Comparison of ENCODE assay signal across 14 cellular contexts in the genomic region with DNA sequence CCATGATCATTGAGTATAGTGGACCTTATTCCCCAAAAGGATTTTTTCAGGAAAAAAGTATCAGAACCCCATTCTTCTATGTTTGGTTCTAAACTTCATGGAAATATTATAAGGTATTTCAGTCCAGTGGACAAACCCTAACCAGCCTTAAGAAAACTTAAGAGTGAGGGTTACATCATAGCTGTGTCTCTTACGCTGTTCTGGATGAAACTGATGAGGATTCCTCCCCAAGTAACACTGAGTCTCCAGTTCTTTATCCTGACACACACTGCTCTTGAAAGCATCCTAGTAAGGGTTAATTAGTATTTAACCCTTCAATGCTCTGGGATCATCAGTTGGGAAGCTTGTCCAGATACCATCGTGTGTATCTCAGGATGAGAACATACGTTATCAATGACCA. TPM values are rescaled to one million over a fixed set of nuclear protein-coding genes. Genes with fewer than 3 reads are reported as not detected.
DNase-seq lines count a peak whose midpoint lies in the region; ATAC-seq and TF ChIP-seq lines count a peak whose summit lies in the region.
"Had no signal": no experiment of that assay in that cellular context is flagged by ENCODE, and none has a peak within 500 bp of the region (broad histone marks: within the 10 kb centered on the region; RNA-seq: fewer than 3 reads in every experiment).

No MANE protein-coding gene starts in this region.

- ATAC-seq in foreskin keratinocyte (no peak), gastrocnemius medialis (no peak), HG03045 (IDR thresholded peaks at IDR 0.05; ENCODE audit: unreplicated experiment) (no peak), HG03159 (IDR thresholded peaks at IDR 0.05; ENCODE audit: unreplicated experiment) (no peak)
- ATAC-seq: activated CD4-positive, CD25-positive, alpha-beta regulatory T cell treated with anti-CD3 and anti-CD28 coated beads, Interleukin-2, amount 50 U/mL, for 24 hours had no signal

- no peaks in the 10 kb centered on the region for H3K9me3 Mint-ChIP-seq in Caco-2 (ENCODE audit: unreplicated experiment)

- in situ Hi-C loops in gastrocnemius medialis (cut with MboI; ENCODE audit: low sequenced_read_pairs in 4 of 4): loop anchor here in 1 of 4 donors (10.0 kb wide), 1 partner anchor 1289 kb away; no protein-coding TSS in a partner anchor

- peak overlapping the region; percentile 92 for H3K27ac Mint-ChIP-seq in Caco-2 (ENCODE audit: unreplicated experiment)

- CTCF ChIA-PET in Caco-2 (lab: Charles Lee): no interaction called here

- H3K36me3 ChIP-seq in Caco-2 (ENCODE audit: control insufficient read depth, insufficient read depth, low read length) (no peaks in the 10 kb centered on the region), gastrocnemius medialis (no peaks in the 10 kb centered on the region)
- H3K36me3 ChIP-seq: SJCRH30 had no signal

- TF ChIP-seq POLR2A in gastrocnemius medialis (IDR thresholded peaks at IDR 0.05): no peak

- intact Hi-C loops in Caco-2 (cut with micrococcal nuclease; ENCODE audit: unreplicated experiment): no loop called here
- intact Hi-C loops in gastrocnemius medialis (cut with DNase I; ENCODE audit: low total_unique reads): loop anchor here (10.0 kb wide), 1 partner anchor 1351 kb away; the partner anchor contains the start of gene VPS35L

- H3K9me3 ChIP-seq in Caco-2 (no peaks in the 10 kb centered on the region), gastrocnemius medialis (no peaks in the 10 kb centered on the region)
- H3K9me3 ChIP-seq: SJCRH30 had no signal

- H3K27ac ChIP-seq in foreskin keratinocyte (peak overlapping the region; percentile 38), gastrocnemius medialis (peak overlapping the region; percentile 65 to 97 (median 68))

- no peak for TF ChIP-seq CTCF in Caco-2 (IDR thresholded peaks at IDR 0.05; ENCODE audit: insufficient read depth in 1 of 2, low read depth in 1 of 2, low read length in 1 of 2, severe bottlenecking in 1 of 2, unreplicated experiment in 1 of 2)
- no peak for TF ChIP-seq CTCF in foreskin keratinocyte (conservative IDR thresholded peaks at IDR 0.05)
- TF ChIP-seq CTCF in gastrocnemius medialis (IDR thresholded peaks at IDR 0.05 in 4 of 5, conservative IDR thresholded peaks at IDR 0.05 in 1 of 5): no peak

- H3K4me1 ChIP-seq in Caco-2 (peaks cover 60% of the 10 kb centered on the region), foreskin keratinocyte (peaks cover 53% of the 10 kb centered on the region), gastrocnemius medialis (peaks cover 22 to 54% of the 10 kb centered on the region in 2 donors)

- peak overlapping the region; percentile 61 for H3K4me3 Mint-ChIP-seq in Caco-2 (ENCODE audit: unreplicated experiment)

- H3K4me1 Mint-ChIP-seq in Caco-2 (ENCODE audit: low read depth, unreplicated experiment): peaks cover 54% of the 10 kb centered on the region

- no peak for DNase-seq in Caco-2
- DNase-seq in amniotic epithelial cell (ENCODE audit: low read depth): peak; percentile 57
- DNase-seq in foreskin keratinocyte: no peak
- DNase-seq in gastrocnemius medialis: no peak
- DNase-seq in NCI-H2107 (lab: John Stamatoyannopoulos, UW): no peak
- DNase-seq in SKM-1 treated with dmso at 0.1 percent for 144 hours (lab: John Stamatoyannopoulos, UW; ENCODE audit: unreplicated experiment): no peak
- DNase-seq: activated T-cell treated with anti-CD3 and anti-CD28 coated beads, Interleukin-2, amount 50 U/mL, for 48 hours; mesendoderm; MM.1S; NCI-H510A treated with DMSO at 0.1 percent for 48 hours; SJCRH30 had no signal

- BruUV-seq in Caco-2 (replicated peaks; lab: Mats Ljungman, UMichigan): no TSS peak

- no peaks in the 10 kb centered on the region for H3K27me3 ChIP-seq in Caco-2 (replicated peaks; ENCODE audit: control insufficient read depth, insufficient read depth, low read length)
- H3K27me3 ChIP-seq in foreskin keratinocyte: no peaks in the 10 kb centered on the region
- no peaks in the 10 kb centered on the region for H3K27me3 ChIP-seq in gastrocnemius medialis
- H3K27me3 ChIP-seq: SJCRH30 had no signal

- POLR2A ChIA-PET in Caco-2 (lab: Charles Lee): no interaction called here

- no peak overlapping the region for H3K4me3 ChIP-seq in Caco-2 (ENCODE audit: low read depth, low read length)
- H3K4me3 ChIP-seq in gastrocnemius medialis: no peak overlapping the region
- H3K4me3 ChIP-seq: SJCRH30 had no signal

- no peaks in the 10 kb centered on the region for H3K27me3 Mint-ChIP-seq in Caco-2 (ENCODE audit: insufficient read depth, unreplicated experiment)

- H3K36me3 Mint-ChIP-seq in Caco-2 (ENCODE audit: insufficient read depth, unreplicated experiment): peaks cover 25% of the 10 kb centered on the region

RNA-seq across cellular contexts. Expression of gene LYRM1, which starts 5.0 kb away (rescaled TPM):
- 40.3 and 46.1 TPM in 2 replicates for total RNA-seq in Caco-2 (2022)
- total RNA-seq in foreskin keratinocyte: 24.9 and 25.3 TPM in 2 replicates
- 19.1 and 19.7 TPM in 2 replicates for polyA plus RNA-seq in foreskin keratinocyte
- 10 to 100 TPM; 36.4 to 74.7 (median 38.8) TPM for total RNA-seq in gastrocnemius medialis

RNA-seq across cellular contexts. Expression of gene DCUN1D3, which starts 5.4 kb away (rescaled TPM):
- total RNA-seq in Caco-2 (2022) (16.4 and 19.2 TPM in 2 replicates), foreskin keratinocyte (10.9 and 11.3 TPM in 2 replicates), gastrocnemius medialis (10 to 100 TPM in 1 of 4 donors, 1 to 10 TPM in 3; 7.6 to 10.5 (median 8.3) TPM)
- 2.9 and 3.5 TPM in 2 replicates for polyA plus RNA-seq in foreskin keratinocyte
